8 cellular contexts compared by ENCODE assay signal in the genomic region with DNA sequence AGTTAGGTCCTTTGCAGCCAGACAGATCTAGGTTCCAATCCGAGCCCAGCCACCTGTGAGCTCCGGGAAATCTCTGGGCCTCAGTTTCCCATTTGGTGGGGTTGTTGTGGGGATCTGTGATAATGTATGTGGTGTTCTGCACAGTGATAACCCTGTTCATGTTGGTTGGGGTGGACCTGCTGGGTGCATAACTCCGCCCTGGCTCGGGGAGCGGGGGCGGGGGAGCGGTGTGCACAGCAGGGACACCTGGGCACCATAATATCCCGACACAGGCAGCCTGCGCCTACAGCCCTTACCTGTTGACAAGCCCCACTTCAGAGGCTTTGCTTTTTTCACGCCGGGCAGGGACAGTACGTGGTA.
DNase-seq lines count a peak whose midpoint lies in the region; ATAC-seq, FAIRE-seq and TF ChIP-seq lines count a peak whose summit lies in the region.

No MANE protein-coding gene starts in this region.

- H3K9me3 ChIP-seq in BLaER1 (peaks cover 52% of the 10 kb centered on the region), HUES6 (ENCODE audit: control insufficient read depth, insufficient read depth, low read depth, low read length) (no peaks in the 10 kb centered on the region), mucosa of stomach (ENCODE audit: control insufficient read depth, low read length) (no peaks in the 10 kb centered on the region)

- peaks cover 7% of the 10 kb centered on the region; the same call in 1 of the 2 replicates for H3K36me3 ChIP-seq in BLaER1
- H3K36me3 ChIP-seq in HUES6 (ENCODE audit: control insufficient read depth, insufficient read depth, low read length) = no peaks in the 10 kb centered on the region
- no peaks in the 10 kb centered on the region for H3K36me3 ChIP-seq in mucosa of stomach (ENCODE audit: control insufficient read depth, insufficient read depth, low read length)

- H3K4me3 ChIP-seq in BLaER1 = peak overlapping the region; percentile 33; the same call in 1 of the 2 replicates
- peak overlapping the region; percentile 64 for H3K4me3 ChIP-seq in HUES6 (ENCODE audit: low read depth, low read length)
- H3K4me3 ChIP-seq in mucosa of stomach (ENCODE audit: low read length) = no peak overlapping the region

- no peak for TF ChIP-seq CTCF in D721Med (IDR thresholded peaks at IDR 0.05; ENCODE audit: insufficient read depth, missing control alignments)

- DNase-seq in cerebellar cortex (ENCODE audit: low spot score) (peak; percentile 56), D721Med (ENCODE audit: insufficient read length, low spot score) (no peak), midbrain (lab: John Stamatoyannopoulos, UW) (no peak)

- H3K4me1 ChIP-seq in BLaER1 = peaks cover 26% of the 10 kb centered on the region
- H3K4me1 ChIP-seq in HUES6 (ENCODE audit: control insufficient read depth, insufficient read depth, low read length) = peaks cover 24% of the 10 kb centered on the region
- peaks cover 14% of the 10 kb centered on the region for H3K4me1 ChIP-seq in mucosa of stomach (ENCODE audit: control insufficient read depth, insufficient read depth, low read length)

- H3K9ac ChIP-seq in BLaER1 (no peak overlapping the region), HUES6 (ENCODE audit: low read length) (peak overlapping the region; percentile 38), mucosa of stomach (ENCODE audit: low read length) (peak overlapping the region; percentile 43)

- ATAC-seq in HG03159 (IDR thresholded peaks at IDR 0.05; ENCODE audit: unreplicated experiment) = no peak
- no peak for ATAC-seq in HG03196 (IDR thresholded peaks at IDR 0.05; ENCODE audit: unreplicated experiment)

- no peaks in the 10 kb centered on the region for H4K20me1 ChIP-seq in BLaER1

- peak overlapping the region; percentile 44; the same call in 1 of the 2 replicates for H3K4me2 ChIP-seq in BLaER1

- FAIRE-seq in D721Med (lab: Jason Lieb, UNC) = no peak

- H3K27ac ChIP-seq in BLaER1 (no peak overlapping the region), HUES6 (ENCODE audit: low read depth, low read length) (no peak overlapping the region)

- H3K27me3 ChIP-seq in BLaER1 (peaks cover 14% of the 10 kb centered on the region; the same call in 1 of the 2 replicates), HUES6 (ENCODE audit: control insufficient read depth, insufficient read depth, low read length) (peaks cover 6% of the 10 kb centered on the region; the same call in 1 of the 2 replicates), mucosa of stomach (ENCODE audit: control insufficient read depth, insufficient read depth, low read length) (peaks cover 29% of the 10 kb centered on the region)
